12 cellular contexts compared by ENCODE assay signal in the genomic region with DNA sequence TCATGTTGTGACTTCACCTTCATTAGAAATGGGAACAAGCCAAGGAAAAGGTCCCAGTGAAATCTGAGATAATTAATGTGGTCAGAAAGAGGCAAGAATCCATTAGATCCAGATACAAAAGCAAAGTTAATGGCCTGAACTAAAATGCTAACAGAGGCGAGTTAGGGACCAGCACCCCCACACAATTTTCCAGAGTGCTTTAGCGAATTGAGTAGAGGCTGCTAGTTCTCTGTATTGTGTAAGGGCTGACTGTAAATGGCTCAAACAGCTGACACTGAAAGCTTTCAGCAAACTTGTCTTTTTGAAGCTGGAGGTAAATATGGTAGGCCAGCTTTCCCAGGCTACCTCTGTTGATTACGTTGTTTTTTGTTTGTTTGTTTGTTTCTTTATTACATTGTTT.
"Had no signal": no experiment of that assay in that cellular context is flagged by ENCODE, and none has a peak within 500 bp of the region (broad histone marks: within the 10 kb centered on the region; RNA-seq: fewer than 3 reads in every experiment).

No MANE protein-coding gene starts in this region.

- H3K4me1 Mint-ChIP-seq: activated naive CD4-positive, alpha-beta T cell treated with anti-CD3 and anti-CD28 coated beads, Interleukin-2, amount 50 U/mL, for 24 hours had no signal

- ATAC-seq: activated CD4-positive, CD25-positive, alpha-beta regulatory T cell treated with anti-CD3 and anti-CD28 coated beads, Interleukin-2, amount 50 U/mL, for 24 hours; left ventricle myocardium superior had no signal

- H3K36me3 ChIP-seq: esophagus muscularis mucosa, thyroid gland, uterus had no signal

- DNase-seq: activated effector memory CD4-positive, alpha-beta T cell treated with Interleukin-2 at 50 U/mL for 16 hours; amniotic stem cell; dorsolateral prefrontal cortex; foreskin fibroblast; left ventricle myocardium superior; small intestine; thyroid gland; uterus had no signal

- H3K27me3 Mint-ChIP-seq: activated naive CD4-positive, alpha-beta T cell treated with anti-CD3 and anti-CD28 coated beads, Interleukin-2, amount 50 U/mL, for 24 hours had no signal

- H3K27ac ChIP-seq: dorsolateral prefrontal cortex, esophagus muscularis mucosa, parathyroid adenoma, thyroid gland, uterus had no signal

- H3K27me3 ChIP-seq: dorsolateral prefrontal cortex, esophagus muscularis mucosa, thyroid gland, uterus had no signal

- H3K36me3 Mint-ChIP-seq: activated naive CD4-positive, alpha-beta T cell treated with anti-CD3 and anti-CD28 coated beads, Interleukin-2, amount 50 U/mL, for 24 hours had no signal

- H3K4me3 ChIP-seq: dorsolateral prefrontal cortex, esophagus muscularis mucosa, thyroid gland, uterus had no signal

- H3K9me3 ChIP-seq: esophagus muscularis mucosa, thyroid gland, uterus had no signal

- H3K9ac ChIP-seq: parathyroid adenoma had no signal

- H3K9me3 Mint-ChIP-seq: activated naive CD4-positive, alpha-beta T cell treated with anti-CD3 and anti-CD28 coated beads, Interleukin-2, amount 50 U/mL, for 24 hours had no signal

- H3K4me3 Mint-ChIP-seq: activated naive CD4-positive, alpha-beta T cell treated with anti-CD3 and anti-CD28 coated beads, Interleukin-2, amount 50 U/mL, for 24 hours had no signal

- H3K4me1 ChIP-seq: uterus had no signal

- H3K27ac Mint-ChIP-seq: activated naive CD4-positive, alpha-beta T cell treated with anti-CD3 and anti-CD28 coated beads, Interleukin-2, amount 50 U/mL, for 24 hours had no signal
